In genomic region chr11:104968365-104968855, GRCh38 we compare ENCODE assay signal across 1 cellular context.
TF ChIP-seq lines count a peak whose summit lies in the region.

Gene CASP4, minus strand, starts transcription at chr11:104968574. Its CDS starts 49 bp downstream, at chr11:104968525.

TF ChIP-seq in GM12878, 131 proteins besides CTCF, POLR2A, EP300 and RAD21:
- TF ChIP-seq HDGF (IDR thresholded peaks at IDR 0.05) (no peak), E2F4 (IDR thresholded peaks at IDR 0.05; ENCODE audit: low read depth, low read length) (0 out of 2 replicates have a peak, but pooled peaks have one; percentile 25), PML (IDR thresholded peaks at IDR 0.05; ENCODE audit: low read length) (peak; percentile 46; the same call in 1 of the 2 replicates), REST (IDR thresholded peaks at IDR 0.05; ENCODE audit: low read depth, low read length) (no peak), TARDBP (IDR thresholded peaks at IDR 0.05; ENCODE audit: borderline replicate concordance) (no peak), RELB (IDR thresholded peaks at IDR 0.05; ENCODE audit: low read depth) (0 out of 2 replicates have a peak, but pooled peaks have one; percentile 21), BHLHE40 (IDR thresholded peaks at IDR 0.05; ENCODE audit: borderline replicate concordance in 1 of 2, low read depth in 2 of 2, low read length in 1 of 2) (0 out of 4 replicates have a peak, but pooled peaks of 1 of the 2 experiments have one; percentile 9), JUNB (IDR thresholded peaks at IDR 0.05) (peak; percentile 40; the same call in 1 of the 2 replicates), STAT1 (conservative IDR thresholded peaks at IDR 0.05) (no peak), GABPA (IDR thresholded peaks at IDR 0.05; ENCODE audit: low read depth) (0 out of 2 replicates have a peak, but pooled peaks have one; percentile 53), POLR2AphosphoS5 (IDR thresholded peaks at IDR 0.05; ENCODE audit: low read length) (0 out of 2 replicates have a peak, but pooled peaks have one; percentile 48), MTA2 (IDR thresholded peaks at IDR 0.05; ENCODE audit: low read depth) (0 out of 2 replicates have a peak, but pooled peaks have one; percentile 26), TCF7 (IDR thresholded peaks at IDR 0.05; ENCODE audit: borderline replicate concordance) (no peak), GATAD2B (conservative IDR thresholded peaks at IDR 0.05; ENCODE audit: low read depth) (no peak), HSF1 (IDR thresholded peaks at IDR 0.05; ENCODE audit: low read depth, low read length) (0 out of 2 replicates have a peak, but pooled peaks have one; percentile 4), IKZF2 (IDR thresholded peaks at IDR 0.05) (peak; percentile 69 to 77), EED (IDR thresholded peaks at IDR 0.05; ENCODE audit: low read depth) (peak; percentile 42; the same call in 1 of the 2 replicates), SPI1 (IDR thresholded peaks at IDR 0.05; ENCODE audit: borderline replicate concordance, insufficient read depth, low read depth, low read length) (peak; percentile 55; the same call in 1 of the 2 replicates), NFIC (IDR thresholded peaks at IDR 0.05; ENCODE audit: low read depth, low read length) (0 out of 2 replicates have a peak, but pooled peaks have one; percentile 59), RB1 (IDR thresholded peaks at IDR 0.05; ENCODE audit: borderline replicate concordance) (no peak), CHD1 (IDR thresholded peaks at IDR 0.05; ENCODE audit: low read depth, low read length) (no peak), RCOR1 (conservative IDR thresholded peaks at IDR 0.05; ENCODE audit: low read depth, low read length) (no peak), ETV6 (conservative IDR thresholded peaks at IDR 0.05 in 1 of 2, IDR thresholded peaks at IDR 0.05 in 1 of 2; ENCODE audit: borderline replicate concordance in 1 of 2, low read depth in 1 of 2) (peak in 1 of 2 experiments; percentile 54; a peak in 1 of 4 replicates), E2F8 (IDR thresholded peaks at IDR 0.05; ENCODE audit: low read depth, partially characterized antibody) (no peak), BMI1 (IDR thresholded peaks at IDR 0.05; ENCODE audit: borderline replicate concordance) (0 out of 2 replicates have a peak, but pooled peaks have one; percentile 4), IKZF1 (conservative IDR thresholded peaks at IDR 0.05) (peak; percentile 75)
TF ChIP-seq in GM12878: peak in this region for 16.
